Comparison of ENCODE assay signal across 9 cellular contexts in genomic region chr20:37914672-37915433, GRCh38. TPM values are rescaled to one million over a fixed set of nuclear protein-coding genes. Genes with fewer than 3 reads are reported as not detected.
DNase-seq lines count a peak whose midpoint lies in the region; ATAC-seq, FAIRE-seq and TF ChIP-seq lines count a peak whose summit lies in the region.
"Had no signal": no experiment of that assay in that cellular context is flagged by ENCODE, and none has a peak within 500 bp of the region (broad histone marks: within the 10 kb centered on the region; RNA-seq: fewer than 3 reads in every experiment).

No MANE protein-coding gene starts in this region.

- intact Hi-C loops in HepG2 (cut with micrococcal nuclease; ENCODE audit: unreplicated experiment): no loop called here

- no peaks in the 10 kb centered on the region for H3K9me3 ChIP-seq in HepG2 (ENCODE audit: low read length)
- H3K9me3 ChIP-seq in upper lobe of left lung: no peaks in the 10 kb centered on the region

- CTCF ChIA-PET in HepG2 (lab: Yijun Ruan, JAX; ENCODE audit: low intra/inter-chr PET ratio, low total read pairs): no interaction called here

- H3K4me1 ChIP-seq in HepG2 (ENCODE audit: insufficient read depth, low read length) (peaks cover 30% of the 10 kb centered on the region), upper lobe of left lung (peaks cover 9 to 19% (median 11%) of the 10 kb centered on the region in 4 donors)

- H3K27ac Mint-ChIP-seq in activated naive CD8-positive, alpha-beta T cell: peak overlapping the region; percentile 43

- POLR2A ChIA-PET in HepG2 (lab: Yijun Ruan, JAX): interaction anchor here (1.2 to 1.6 kb wide), 4 partner anchors 15 to 72 kb away, joined by 3 to 5 read pairs (median 4); no protein-coding TSS in a partner anchor

- no TSS peak for BruUV-seq in HepG2 (replicated peaks; lab: Mats Ljungman, UMichigan)

- TF ChIP-seq CTCF in HepG2 (CRISPR knock-in tag; IDR thresholded peaks at IDR 0.05) (no peak), upper lobe of left lung (IDR thresholded peaks at IDR 0.05) (no peak)

- H3K27ac ChIP-seq in HepG2 (ENCODE audit: extremely low read length, insufficient read depth, low read length) (no peak overlapping the region), upper lobe of left lung (peak overlapping the region in 2 of 4 donors; percentile 9 to 18)

- in situ Hi-C loops in HepG2 (cut with HindIII; ENCODE audit: extremely low pct_ligation_motif_present, low pct_unique_long_range_greater_than_20kb): no loop called here

- H2AFZ ChIP-seq in HepG2 (ENCODE audit: low read length): no peak overlapping the region

- 7% methylated on average over 31 of the region's 34 CpGs for WGBS in HepG2 (ENCODE audit: low lambda C conversion rate)
- 5 to 7% methylated on average over 20 to 32 of the region's 34 CpGs for WGBS in upper lobe of left lung, 2 donors

- TF ChIP-seq POLR2A in HepG2 (IDR thresholded peaks at IDR 0.05; ENCODE audit: insufficient read depth in 1 of 2, low read depth in 2 of 2, low read length in 2 of 2): no peak
- TF ChIP-seq POLR2A in upper lobe of left lung (IDR thresholded peaks at IDR 0.05): no peak

- H3K27me3 Mint-ChIP-seq in activated naive CD8-positive, alpha-beta T cell: peaks cover 8% of the 10 kb centered on the region

- no peaks in the 10 kb centered on the region for H3K9me3 Mint-ChIP-seq in activated naive CD8-positive, alpha-beta T cell (ENCODE audit: low read depth)

- H3K4me3 Mint-ChIP-seq in activated naive CD8-positive, alpha-beta T cell: peak overlapping the region; percentile 71

- H3K36me3 ChIP-seq in HepG2 (replicated peaks in 1 of 2; ENCODE audit: control insufficient read depth in 1 of 2, insufficient read depth in 2 of 2, low read length in 2 of 2): no peaks in the 10 kb centered on the region
- H3K36me3 ChIP-seq in upper lobe of left lung: no peaks in the 10 kb centered on the region

- peaks cover 12% of the 10 kb centered on the region for H3K4me1 Mint-ChIP-seq in activated naive CD8-positive, alpha-beta T cell (ENCODE audit: low read depth)

- H4K20me1 ChIP-seq in HepG2 (ENCODE audit: insufficient read depth, low read length): no peaks in the 10 kb centered on the region

- TF ChIP-seq RAD21 in HepG2 (CRISPR knock-in tag; IDR thresholded peaks at IDR 0.05): no peak

- DNase-seq in stimulated activated CD8-positive, alpha-beta memory T cell treated with anti-CD3 and anti-CD28 coated beads, Interleukin-12 subunit alpha, Interleukin-12 subunit beta, amount 100 ng/mL, for 1 hour (ENCODE audit: low read depth): peak; percentile 2
- no peak for DNase-seq in stimulated activated CD8-positive, alpha-beta memory T cell treated with anti-CD3 and anti-CD28 coated beads, Interleukin-4, amount 100 ng/mL, for 48 hours
- DNase-seq in HepG2 (ENCODE audit: low spot score) (peak; percentile 41), upper lobe of left lung (peak; percentile 57 to 85), NOMO-1 (lab: John Stamatoyannopoulos, UW; ENCODE audit: unreplicated experiment in 2 of 2) (no peak), SKM-1 (lab: John Stamatoyannopoulos, UW; ENCODE audit: unreplicated experiment) (no peak), foreskin melanocyte (no peak)

- H3K4me2 ChIP-seq in HepG2 (ENCODE audit: low read depth, low read length): peak overlapping the region; percentile 92

- H3K9ac ChIP-seq in HepG2 (ENCODE audit: insufficient read depth, low read depth, low read length): peak overlapping the region; percentile 57

- FAIRE-seq in HepG2 (lab: Jason Lieb, UNC): no peak
- FAIRE-seq: colon had no signal

- H3K27me3 ChIP-seq in HepG2 (ENCODE audit: control insufficient read depth in 1 of 2, insufficient read depth in 2 of 2, low read length in 2 of 2) (peaks cover 20 to 85% of the 10 kb centered on the region in 2 experiments), upper lobe of left lung (peaks cover 0 to 8% (median 2%) of the 10 kb centered on the region in 4 donors)

- H3K4me3 ChIP-seq in HepG2 (replicated peaks in 1 of 3; ENCODE audit: insufficient read depth in 1 of 3, low read depth in 2 of 3, low read length in 3 of 3) (peak overlapping the region; percentile 49 to 72 (median 64)), upper lobe of left lung (peak overlapping the region in 3 of 4 donors; percentile 14 to 31 (median 27))

- no peaks in the 10 kb centered on the region for H3K79me2 ChIP-seq in HepG2 (ENCODE audit: insufficient read depth, low read length)

- ATAC-seq in HepG2: peak; percentile 72
- ATAC-seq in upper lobe of left lung (ENCODE audit: low FRiP score in 2 of 2): peak; percentile 3 to 7

- H3K36me3 Mint-ChIP-seq in activated naive CD8-positive, alpha-beta T cell: no peaks in the 10 kb centered on the region

- TF ChIP-seq EP300 in HepG2 (IDR thresholded peaks at IDR 0.05; ENCODE audit: low read depth in 2 of 2, low read length in 2 of 2) (0 out of 4 replicates have a peak, but pooled peaks of 1 of the 2 experiments have one; percentile 2), HepG2 (CRISPR knock-in tag; IDR thresholded peaks at IDR 0.05; ENCODE audit: borderline replicate concordance) (no peak), upper lobe of left lung (IDR thresholded peaks at IDR 0.05) (no peak)

TF ChIP-seq in HepG2, 621 proteins besides CTCF, POLR2A, EP300 and RAD21 (continues in another document):
- TF ChIP-seq ZNF124 (CRISPR knock-in tag; IDR thresholded peaks at IDR 0.05) (no peak), TSC22D2 (CRISPR knock-in tag; IDR thresholded peaks at IDR 0.05; ENCODE audit: borderline replicate concordance) (no peak), ZNF282 (IDR thresholded peaks at IDR 0.05; ENCODE audit: partially characterized antibody) (no peak), MXD3 (CRISPR knock-in tag; IDR thresholded peaks at IDR 0.05) (0 out of 2 replicates have a peak, but pooled peaks have one; percentile 39), ZNF678 (CRISPR knock-in tag; IDR thresholded peaks at IDR 0.05) (no peak), SP1 (IDR thresholded peaks at IDR 0.05) (no peak), SP1 (CRISPR knock-in tag; IDR thresholded peaks at IDR 0.05) (no peak; the same call in 1 of the 2 replicates), ZNF235 (CRISPR knock-in tag; IDR thresholded peaks at IDR 0.05; ENCODE audit: borderline replicate concordance) (no peak), ZNF550 (CRISPR knock-in tag; IDR thresholded peaks at IDR 0.05; ENCODE audit: borderline replicate concordance) (0 out of 2 replicates have a peak, but pooled peaks have one; percentile 52), ZNF207 (IDR thresholded peaks at IDR 0.05; ENCODE audit: borderline replicate concordance) (no peak), CEBPB (IDR thresholded peaks at IDR 0.05; ENCODE audit: borderline replicate concordance, low read depth, low read length) (no peak), ZNF20 (CRISPR knock-in tag; IDR thresholded peaks at IDR 0.05) (no peak), SCMH1 (CRISPR knock-in tag; IDR thresholded peaks at IDR 0.05; ENCODE audit: borderline replicate concordance) (no peak), TCF12 (IDR thresholded peaks at IDR 0.05) (no peak), TCF12 (CRISPR knock-in tag; IDR thresholded peaks at IDR 0.05) (no peak)

RNA-seq across cellular contexts. Expression of gene VSTM2L, which starts 11.9 kb away (rescaled TPM):
- not detected in 2 replicates for total RNA-seq in HepG2 (2016; rRNA removed; fragmentation: Illumina TruSeq; extraction: Trizol)
- total RNA-seq in HepG2 (2016; cell fraction: cytosol; rRNA removed; fragmentation: Illumina TruSeq; extraction: Trizol; ENCODE audit: low read depth): not detected in 2 replicates
- total RNA-seq in HepG2 (2016; cell fraction: insoluble cytoplasmic fraction; rRNA removed; fragmentation: Illumina TruSeq; extraction: Trizol): 0.04 TPM in 1 of 2 replicates, not detected in the other
- not detected in 2 replicates for total RNA-seq in HepG2 (2016; cell fraction: membrane; rRNA removed; fragmentation: Illumina TruSeq; extraction: Trizol)
- total RNA-seq in HepG2 (2016; cell fraction: nucleus; rRNA removed; fragmentation: Illumina TruSeq; extraction: Trizol): not detected in 2 replicates
- 0.03 TPM in 1 of 2 replicates, not detected in the other for polyA plus RNA-seq in HepG2 (2011; rRNA removed)
- polyA plus RNA-seq in HepG2 (2011; cell fraction: cytosol; rRNA removed): not detected in 2 replicates
- polyA plus RNA-seq in HepG2 (2011; cell fraction: nucleus; rRNA removed): not detected in 2 replicates
- polyA plus RNA-seq in HepG2 (2012): 0.19 TPM in 1 of 2 replicates, not detected in the other
- polyA plus RNA-seq in HepG2 (2016; cell fraction: cytosol; fragmentation: Illumina TruSeq; extraction: Trizol; ENCODE audit: low read depth): 0.08 TPM in 1 of 2 replicates, not detected in the other
- not detected in 2 replicates for polyA plus RNA-seq in HepG2 (2016; cell fraction: insoluble cytoplasmic fraction; fragmentation: Illumina TruSeq; extraction: Trizol; ENCODE audit: low read depth)
- not detected in 2 replicates for polyA plus RNA-seq in HepG2 (2016; cell fraction: membrane; fragmentation: Illumina TruSeq; extraction: Trizol; ENCODE audit: low read depth)
- not detected in 2 replicates for polyA plus RNA-seq in HepG2 (2016; cell fraction: nucleus; fragmentation: Illumina TruSeq; extraction: Trizol; ENCODE audit: insufficient read depth, low read depth)
- polyA minus RNA-seq in HepG2 (2011; rRNA and poly(A)+ RNA removed; ENCODE audit: low replicate concordance): not detected in 2 replicates
- polyA minus RNA-seq in HepG2 (2011; cell fraction: cytosol; rRNA and poly(A)+ RNA removed): not detected in 2 replicates
- polyA minus RNA-seq in HepG2 (2011; cell fraction: nucleus; rRNA and poly(A)+ RNA removed): not detected in 2 replicates
- 10 to 100 TPM in 5 of 6 donors, 1 to 10 TPM in 1; 1.0 to 47.2 (median 24.8) TPM for total RNA-seq in upper lobe of left lung

Comparison
In these comparisons a context has a peak if more than half of its experiments do, and no peak if none do; other contexts are left out.
1. DNase-seq: peak in stimulated activated CD8-positive, alpha-beta memory T cell treated with anti-CD3 and anti-CD28 coated beads, Interleukin-12 subunit alpha, Interleukin-12 subunit beta, amount 100 ng/mL, for 1 hour (single experiment), HepG2 (single experiment) and upper lobe of left lung (2 of 2); none in stimulated activated CD8-positive, alpha-beta memory T cell treated with anti-CD3 and anti-CD28 coated beads, Interleukin-4, amount 100 ng/mL, for 48 hours (single experiment), NOMO-1 (0 of 2), SKM-1 (single experiment) and foreskin melanocyte (single experiment).